In the genomic region with DNA sequence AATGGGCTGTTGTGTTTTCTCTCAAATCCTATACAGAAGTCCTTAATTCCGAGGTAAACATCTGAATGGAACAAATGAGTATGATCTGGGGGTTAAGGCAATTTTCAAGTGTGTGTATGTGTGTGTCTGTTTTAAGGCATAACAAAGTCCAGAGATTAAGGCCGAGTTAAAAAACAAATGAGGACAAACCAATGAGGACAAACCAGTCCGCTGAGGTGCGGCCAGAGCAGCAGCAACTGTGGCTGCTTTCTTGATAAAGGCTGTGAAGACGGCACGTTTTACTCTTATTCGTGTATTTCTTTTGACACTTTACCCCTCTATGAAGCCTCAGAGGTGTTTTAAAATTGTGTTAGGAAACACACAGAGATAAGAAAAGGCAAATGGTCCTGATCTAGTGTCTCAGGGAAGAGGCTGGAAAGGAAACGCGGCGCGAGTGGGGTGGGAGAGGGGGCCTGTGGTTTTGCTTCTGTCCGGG, we compare ENCODE assay signal across 9 cellular contexts. TPM values are rescaled to one million over a fixed set of nuclear protein-coding genes. Genes with fewer than 3 reads are reported as not detected.
A peak's percentile ranks its signal among the peaks of the same experiment; 100 is the strongest.
DNase-seq lines count a peak whose midpoint lies in the region; TF ChIP-seq lines count a peak whose summit lies in the region.
"Had no signal": no experiment of that assay in that cellular context is flagged by ENCODE, and none has a peak within 500 bp of the region (broad histone marks: within the 10 kb centered on the region; RNA-seq: fewer than 3 reads in every experiment).

No MANE protein-coding gene starts in this region.

- intact Hi-C loops in posterior cingulate gyrus (cut with DNase I) = loop anchor here (5.0 kb wide), 1 partner anchor 76 kb away; no protein-coding TSS in a partner anchor

- H3K4me3 ChIP-seq in AG04449 (ENCODE audit: low read depth, low read length) (peak overlapping the region; percentile 82), LNCaP clone FGC (ENCODE audit: low read depth, low read length) (peak overlapping the region; percentile 88)
- H3K4me3 ChIP-seq: GM12878 had no signal

- POLR2A ChIA-PET in AG04449 (lab: Yijun Ruan, JAX) = no interaction called here

- DNase-seq in AG04449 (ENCODE audit: low read depth, low spot score) (no peak), LNCaP clone FGC (ENCODE audit: low read depth) (no peak), dermis blood vessel endothelial cell (peak; percentile 46), mucosa of gallbladder (ENCODE audit: low spot score) (peak; percentile 26), A172 (ENCODE audit: low spot score) (no peak), GM19238 (ENCODE audit: insufficient read length, low spot score) (no peak), posterior cingulate gyrus (no peak), NCI-H1930 (lab: John Stamatoyannopoulos, UW) (no peak)

- CTCF ChIA-PET in AG04449 (lab: Yijun Ruan, JAX) = interaction anchor here (0.6 to 4.3 kb wide), 15 partner anchors 10 to 765 kb away, joined by 3 to 24 read pairs (median 5); no protein-coding TSS in a partner anchor

- TF ChIP-seq CTCF in AG04449 (IDR thresholded peaks at IDR 0.05; ENCODE audit: insufficient read depth, low read length, missing control alignments) = no peak
- TF ChIP-seq CTCF in LNCaP clone FGC (IDR thresholded peaks at IDR 0.05; ENCODE audit: control insufficient read depth, extremely low read depth, insufficient read depth) = no peak

RNA-seq across cellular contexts. Expression of a gene that starts 0.5 kb away (rescaled TPM):
- total RNA-seq in dermis blood vessel endothelial cell (15.7 and 17.2 TPM in 2 replicates), mucosa of gallbladder (53.4 TPM)
- total RNA-seq in A172 (2014; rRNA removed; shearing (Covaris generic)) = 234 and 320 TPM in 2 replicates

Comparison
In these comparisons a context has a peak if more than half of its experiments do, and no peak if none do; other contexts are left out.
1. DNase-seq: peak in dermis blood vessel endothelial cell (single experiment) and mucosa of gallbladder (single experiment); none in AG04449 (single experiment), LNCaP clone FGC (single experiment), A172 (single experiment), GM19238 (single experiment), posterior cingulate gyrus (0 of 10) and NCI-H1930 (0 of 2).